In genomic region chr16:30874821-30875717, GRCh38 we compare ENCODE assay signal across 8 cellular contexts. TPM values are rescaled to one million over a fixed set of nuclear protein-coding genes. Genes with fewer than 3 reads are reported as not detected.
DNase-seq lines count a peak whose midpoint lies in the region; ATAC-seq lines count a peak whose summit lies in the region.

No MANE protein-coding gene starts in this region.

- H3K27me3 Mint-ChIP-seq in activated T-cell treated with anti-CD3 and anti-CD28 coated beads, Interleukin-2, amount 50 U/mL, for 4 hours (ENCODE audit: low read depth), result no peaks in the 10 kb centered on the region

- DNase-seq in DMS114 treated with DMSO at 0.1 percent for 48 hours (lab: John Stamatoyannopoulos, UW; ENCODE audit: unreplicated experiment), result peak; percentile 69
- DNase-seq in HuH-7.5 (ENCODE audit: low spot score), result peak; percentile 78
- DNase-seq in OCI-M2 (lab: John Stamatoyannopoulos, UW; ENCODE audit: unreplicated experiment), result peak; percentile 20
- DNase-seq in activated T-cell treated with anti-CD3 and anti-CD28 coated beads, Interleukin-2, amount 50 U/mL, for 4 hours, result peak; percentile 86
- peak; percentile 77 to 80 for DNase-seq in stimulated activated CD8-positive, alpha-beta memory T cell treated with anti-CD3 and anti-CD28 coated beads, Interleukin-7, amount 100 ng/mL, for 1 hour (ENCODE audit: low read depth in 2 of 2)

- no peaks in the 10 kb centered on the region for H3K36me3 ChIP-seq in muscle layer of colon (ENCODE audit: insufficient read depth, low read length)

- no peaks in the 10 kb centered on the region for H3K9me3 ChIP-seq in muscle layer of colon (ENCODE audit: low read length)

- peak; percentile 78 for ATAC-seq in GM21526 (IDR thresholded peaks at IDR 0.05; ENCODE audit: low FRiP score, unreplicated experiment)
- ATAC-seq in activated T-cell treated with anti-CD3 and anti-CD28 coated beads, Interleukin-2, amount 50 U/mL, for 4 hours, result peak; percentile 89 to 91
- peak; percentile 98 for ATAC-seq in esophagus mucosa

- peaks cover 39% of the 10 kb centered on the region for H3K4me1 Mint-ChIP-seq in activated T-cell treated with anti-CD3 and anti-CD28 coated beads, Interleukin-2, amount 50 U/mL, for 4 hours (ENCODE audit: low read depth)

- H3K4me1 ChIP-seq in muscle layer of colon (ENCODE audit: insufficient read depth, low read length), result peaks cover 15% of the 10 kb centered on the region

- H3K27me3 ChIP-seq in muscle layer of colon (ENCODE audit: control insufficient read depth in 1 of 2, insufficient read depth in 2 of 2, low read length in 2 of 2), result no peaks in the 10 kb centered on the region

- H3K4me3 Mint-ChIP-seq in activated T-cell treated with anti-CD3 and anti-CD28 coated beads, Interleukin-2, amount 50 U/mL, for 4 hours, result peak overlapping the region; percentile 96

- peak overlapping the region; percentile 73 for H3K27ac ChIP-seq in muscle layer of colon (ENCODE audit: low read depth, low read length)

- peaks cover 8% of the 10 kb centered on the region for H3K36me3 Mint-ChIP-seq in activated T-cell treated with anti-CD3 and anti-CD28 coated beads, Interleukin-2, amount 50 U/mL, for 4 hours (ENCODE audit: insufficient read depth)

- H3K4me3 ChIP-seq in muscle layer of colon (ENCODE audit: low read depth in 1 of 2, low read length in 2 of 2), result peak overlapping the region; percentile 59 to 73

- H3K9me3 Mint-ChIP-seq in activated T-cell treated with anti-CD3 and anti-CD28 coated beads, Interleukin-2, amount 50 U/mL, for 4 hours, result no peaks in the 10 kb centered on the region

- peak overlapping the region; percentile 62 for H3K9ac ChIP-seq in muscle layer of colon (ENCODE audit: low read length)

RNA-seq across cellular contexts. Expression of gene BCL7C, which starts 18.8 kb away (rescaled TPM):
- 10 to 100 TPM; 22.1 to 24.8 (median 23.7) TPM for total RNA-seq in activated T-cell treated with anti-CD3 and anti-CD28 coated beads, Interleukin-2, amount 50 U/mL, for 4 hours
- total RNA-seq in esophagus mucosa, result 30.5 TPM

RNA-seq across cellular contexts. Expression of gene CTF1, which starts 21.3 kb away (rescaled TPM):
- under 1 TPM; 0.18 to 0.33 (median 0.28) TPM for total RNA-seq in activated T-cell treated with anti-CD3 and anti-CD28 coated beads, Interleukin-2, amount 50 U/mL, for 4 hours
- 2.3 TPM for total RNA-seq in esophagus mucosa

RNA-seq across cellular contexts. Expression of gene FBXL19, which starts 48.3 kb away (rescaled TPM):
- total RNA-seq in activated T-cell treated with anti-CD3 and anti-CD28 coated beads, Interleukin-2, amount 50 U/mL, for 4 hours, result 10 to 100 TPM; 25.8 to 31.3 (median 30.8) TPM
- total RNA-seq in esophagus mucosa, result 19.2 TPM

Comparison
In these comparisons a context has a peak if more than half of its experiments do, and no peak if none do; other contexts are left out.
1. Peak in every context shown above with its lines: DNase-seq, ATAC-seq, H3K4me3 ChIP-seq and H3K27ac ChIP-seq.
2. DNase-seq: peak in every context shown above with its lines; median percentile 86 in activated T-cell treated with anti-CD3 and anti-CD28 coated beads, Interleukin-2, amount 50 U/mL, for 4 hours; 78 in stimulated activated CD8-positive, alpha-beta memory T cell treated with anti-CD3 and anti-CD28 coated beads, Interleukin-7, amount 100 ng/mL, for 1 hour; 78 in HuH-7.5; 69 in DMS114 treated with DMSO at 0.1 percent for 48 hours; 20 in OCI-M2.